ENCODE assay signal across 25 cellular contexts in genomic region chr2:3280197-3280596, GRCh38.
DNase-seq lines count a peak whose midpoint lies in the region; TF ChIP-seq lines count a peak whose summit lies in the region.
"Had no signal": no experiment of that assay in that cellular context is flagged by ENCODE, and none has a peak within 500 bp of the region (broad histone marks: within the 10 kb centered on the region; RNA-seq: fewer than 3 reads in every experiment).

No MANE protein-coding gene starts in this region.

- no peak for DNase-seq in activated CD4-positive, alpha-beta T cell treated with anti-CD3 and anti-CD28 coated beads, Interleukin-2, amount 10 ng/mL, durations not matched to agents 24 days and 14 days
- DNase-seq in activated CD4-positive, alpha-beta T cell treated with anti-CD3 and anti-CD28 coated beads for 4 hours: no peak
- DNase-seq in nephron progenitor cell (no peak), suprapubic skin (ENCODE audit: low spot score in 2 of 2) (peak; percentile 29 to 66), T-helper 9 cell (no peak), NCI-H1417 treated with DMSO at 0.1 percent for 48 hours (lab: John Stamatoyannopoulos, UW) (no peak), NCI-H2196 (lab: John Stamatoyannopoulos, UW; ENCODE audit: unreplicated experiment) (no peak)
- DNase-seq: Caco-2; CD8-positive, alpha-beta T cell; Kasumi-1; NCI-H1092 treated with DMSO at 0.1 percent for 48 hours; NCI-H1436 treated with DMSO at 0.1 percent for 48 hours; NCI-H187 treated with DMSO at 0.1 percent for 48 hours; NCI-H446; NCI-H524 treated with DMSO at 0.1 percent for 48 hours; NCI-H82; NK-92 treated with Interleukin-12 subunit alpha and Interleukin-12 subunit beta, amount 100 ng/mL, for 24 hours; PC-9; RPMI8226; SHP77 had no signal

- H3K4me3 ChIP-seq in suprapubic skin: no peak overlapping the region
- H3K4me3 ChIP-seq: GM12878, PC-9 had no signal

- intact Hi-C loops in activated CD4-positive, alpha-beta T cell treated with anti-CD3 and anti-CD28 coated beads, Interleukin-2, amount 10 ng/mL, durations not matched to agents 24 days and 14 days (cut with micrococcal nuclease): no loop called here

- H3K4me3 Mint-ChIP-seq in activated CD4-positive, alpha-beta T cell treated with anti-CD3 and anti-CD28 coated beads, Interleukin-2, amount 10 ng/mL, durations not matched to agents 24 days and 14 days: no peak overlapping the region
- H3K4me3 Mint-ChIP-seq in brain (no peak overlapping the region), nephron progenitor cell (no peak overlapping the region)
- H3K4me3 Mint-ChIP-seq: B cell; CD8-positive, alpha-beta T cell had no signal

- no peak for TF ChIP-seq EP300 in suprapubic skin (IDR thresholded peaks at IDR 0.05)

- TF ChIP-seq CTCF in brain (conservative IDR thresholded peaks at IDR 0.05) (no peak), nephron progenitor cell (IDR thresholded peaks at IDR 0.05) (no peak), suprapubic skin (IDR thresholded peaks at IDR 0.05) (no peak)

- H3K27ac Mint-ChIP-seq in activated CD4-positive, alpha-beta T cell treated with anti-CD3 and anti-CD28 coated beads, Interleukin-2, amount 10 ng/mL, durations not matched to agents 24 days and 14 days: peak overlapping the region; percentile 25
- H3K27ac Mint-ChIP-seq in brain (peak overlapping the region in 3 of 5 experiments; percentile 43 to 58 (median 44)), nephron progenitor cell (peak overlapping the region; percentile 61)
- H3K27ac Mint-ChIP-seq: B cell; CD8-positive, alpha-beta T cell had no signal

- H3K27ac ChIP-seq in suprapubic skin: no peak overlapping the region
- H3K27ac ChIP-seq: 22Rv1, C4-2B, PC-9 had no signal

- WGBS in suprapubic skin: 71% methylated on average over 16 of the region's 20 CpGs

- no peaks in the 10 kb centered on the region for H3K27me3 ChIP-seq in suprapubic skin

- H3K4me1 ChIP-seq in suprapubic skin: no peaks in the 10 kb centered on the region
- H3K4me1 ChIP-seq: Caco-2 had no signal

- peaks cover 14% of the 10 kb centered on the region for H3K36me3 Mint-ChIP-seq in activated CD4-positive, alpha-beta T cell treated with anti-CD3 and anti-CD28 coated beads, Interleukin-2, amount 10 ng/mL, durations not matched to agents 24 days and 14 days (ENCODE audit: low read depth)
- peaks cover 17% of the 10 kb centered on the region for H3K36me3 Mint-ChIP-seq in brain
- H3K36me3 Mint-ChIP-seq in nephron progenitor cell (ENCODE audit: low read depth): peaks cover 15% of the 10 kb centered on the region

- H3K36me3 ChIP-seq in suprapubic skin: no peaks in the 10 kb centered on the region

- H3K9me3 Mint-ChIP-seq in activated CD4-positive, alpha-beta T cell treated with anti-CD3 and anti-CD28 coated beads, Interleukin-2, amount 10 ng/mL, durations not matched to agents 24 days and 14 days: no peaks in the 10 kb centered on the region
- H3K9me3 Mint-ChIP-seq in brain: peaks cover 5 to 12% (median 9%) of the 10 kb centered on the region in 5 experiments
- peaks cover 12% of the 10 kb centered on the region for H3K9me3 Mint-ChIP-seq in nephron progenitor cell

- H3K9me3 ChIP-seq in suprapubic skin: no peaks in the 10 kb centered on the region

- TF ChIP-seq POLR2A in suprapubic skin (IDR thresholded peaks at IDR 0.05): no peak

- peaks cover 4% of the 10 kb centered on the region for H3K4me1 Mint-ChIP-seq in activated CD4-positive, alpha-beta T cell treated with anti-CD3 and anti-CD28 coated beads, Interleukin-2, amount 10 ng/mL, durations not matched to agents 24 days and 14 days
- H3K4me1 Mint-ChIP-seq in brain: peaks cover 38% of the 10 kb centered on the region
- H3K4me1 Mint-ChIP-seq in nephron progenitor cell: peaks cover 33% of the 10 kb centered on the region
- H3K4me1 Mint-ChIP-seq: B cell had no signal

- H3K27me3 Mint-ChIP-seq in activated CD4-positive, alpha-beta T cell treated with anti-CD3 and anti-CD28 coated beads, Interleukin-2, amount 10 ng/mL, durations not matched to agents 24 days and 14 days: no peaks in the 10 kb centered on the region
- no peaks in the 10 kb centered on the region for H3K27me3 Mint-ChIP-seq in brain
- H3K27me3 Mint-ChIP-seq in nephron progenitor cell (ENCODE audit: low read depth, poor library complexity): no peaks in the 10 kb centered on the region
- H3K27me3 Mint-ChIP-seq: B cell had no signal

Comparison
In these comparisons a context has a peak if more than half of its experiments do, and no peak if none do; other contexts are left out.
1. DNase-seq: peak in suprapubic skin (2 of 2); none in activated CD4-positive, alpha-beta T cell treated with anti-CD3 and anti-CD28 coated beads, Interleukin-2, amount 10 ng/mL, durations not matched to agents 24 days and 14 days (single experiment), activated CD4-positive, alpha-beta T cell treated with anti-CD3 and anti-CD28 coated beads for 4 hours (0 of 2), nephron progenitor cell (single experiment), T-helper 9 cell (single experiment), NCI-H1417 treated with DMSO at 0.1 percent for 48 hours (single experiment) and NCI-H2196 (single experiment).
2. Peak in every context shown above with its lines, with median percentiles within 50 percentile points of each other: H3K27ac Mint-ChIP-seq.